In the genomic region with DNA sequence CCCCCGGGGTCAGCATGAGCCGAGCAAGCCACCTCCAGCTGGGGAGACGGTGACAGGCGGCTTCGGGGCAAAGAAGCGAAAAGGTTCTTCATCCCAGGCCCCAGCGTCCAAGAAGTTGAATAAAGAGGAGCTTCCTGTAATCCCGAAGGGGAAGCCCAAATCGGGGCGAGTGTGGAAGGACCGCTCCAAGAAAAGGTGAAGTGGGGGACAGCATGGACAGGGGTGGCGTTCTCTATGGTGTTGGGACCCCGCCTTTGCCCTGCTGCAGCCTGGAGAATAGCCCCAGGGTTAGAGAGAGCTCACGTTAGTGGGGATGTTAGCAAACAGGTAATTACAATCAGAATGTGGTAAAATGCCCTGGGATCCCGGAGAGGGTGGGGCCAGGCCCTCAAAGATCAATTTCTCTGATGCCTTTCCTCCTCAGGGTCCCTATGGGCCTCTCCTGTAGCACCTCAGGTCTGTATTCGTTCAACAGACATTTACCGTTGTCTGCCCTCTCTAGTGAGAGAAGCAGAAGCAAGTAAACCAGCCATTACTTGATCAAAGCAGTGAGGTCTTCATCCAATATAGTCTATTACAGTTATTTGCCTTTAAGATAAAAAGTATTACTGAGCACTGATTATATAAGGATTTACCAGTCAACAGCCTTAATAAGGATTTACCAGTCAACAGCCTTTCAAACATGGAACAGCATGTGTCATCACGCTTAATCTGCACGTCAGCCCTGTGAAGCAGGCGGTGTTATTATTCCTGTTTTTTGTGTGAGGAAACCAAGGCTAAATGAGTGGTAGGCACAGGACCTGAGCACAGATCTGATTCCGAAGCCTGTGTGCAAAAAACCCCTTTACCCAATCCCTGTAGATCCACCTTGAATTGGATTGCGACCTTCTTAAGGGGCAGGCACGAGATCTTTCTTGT, we compare ENCODE assay signal across 8 cellular contexts. TPM values are rescaled to one million over a fixed set of nuclear protein-coding genes. Genes with fewer than 3 reads are reported as not detected.
DNase-seq lines count a peak whose midpoint lies in the region; ATAC-seq, FAIRE-seq and TF ChIP-seq lines count a peak whose summit lies in the region.

No MANE protein-coding gene starts in this region.

- no peaks in the 10 kb centered on the region for H3K27me3 Mint-ChIP-seq in memory B cell

- no peaks in the 10 kb centered on the region for H3K27me3 ChIP-seq in HL-60 (ENCODE audit: insufficient read depth, poor library complexity, severe bottlenecking)
- H3K27me3 ChIP-seq in GM12878 (replicated peaks in 1 of 2; ENCODE audit: control insufficient read depth in 2 of 2, insufficient read depth in 2 of 2, low read length in 1 of 2): no peaks in the 10 kb centered on the region
- H3K27me3 ChIP-seq in vagina: no peaks in the 10 kb centered on the region

- CTCF ChIA-PET in GM12878 (lab: Yijun Ruan, JAX): interaction anchor here (0.6 to 2.0 kb wide), 9 partner anchors 12 to 493 kb away, joined by 3 to 13 read pairs (median 4); no protein-coding TSS in a partner anchor

- peaks cover 48% of the 10 kb centered on the region for H3K79me2 ChIP-seq in GM12878 (ENCODE audit: control insufficient read depth, insufficient read depth, low read length)

- peak overlapping the region; percentile 86 for H3K9ac ChIP-seq in GM12878 (ENCODE audit: control insufficient read depth, insufficient read depth, low read length)

- peak overlapping the region; percentile 93 for H3K4me3 Mint-ChIP-seq in memory B cell

- no peaks in the 10 kb centered on the region for H4K20me1 ChIP-seq in GM12878 (ENCODE audit: control insufficient read depth, insufficient read depth)

- no peaks in the 10 kb centered on the region for H3K9me3 Mint-ChIP-seq in memory B cell

- POLR2A ChIA-PET in GM12878 (lab: Charles Lee): interaction anchor here (0.5 to 1.1 kb wide), 2 partner anchors 62 to 404 kb away, joined by 4 read pairs; no protein-coding TSS in a partner anchor

- H3K27ac ChIP-seq in 22Rv1 (peak overlapping the region; percentile 50), HL-60 (replicated peaks) (peak overlapping the region; percentile 85), GM12878 (ENCODE audit: control insufficient read depth, insufficient read depth) (peak overlapping the region; percentile 72), vagina (peak overlapping the region; percentile 67)

- ATAC-seq in GM12878: peak; percentile 28
- no peak for ATAC-seq in memory B cell (ENCODE audit: low read depth)
- no peak for ATAC-seq in HG03521 (IDR thresholded peaks at IDR 0.05; ENCODE audit: unreplicated experiment)

- H3K36me3 Mint-ChIP-seq in memory B cell: peaks cover 9% of the 10 kb centered on the region

- SMC1A ChIA-PET in GM12878 (lab: Charles Lee; ENCODE audit: uncharacterized antibody, unreplicated experiment): interaction anchor here (1.0 to 2.0 kb wide), 6 partner anchors 12 to 102 kb away, joined by 3 to 6 read pairs (median 3); a partner anchor contains a TSS

- no peak for FAIRE-seq in GM12878 (lab: Jason Lieb, UNC)

- H2AFZ ChIP-seq in GM12878 (ENCODE audit: control insufficient read depth, low read depth, low read length): no peak overlapping the region

- TF ChIP-seq CTCF in 22Rv1 (IDR thresholded peaks at IDR 0.05): no peak
- no peak for TF ChIP-seq CTCF in HL-60 (IDR thresholded peaks at IDR 0.05; ENCODE audit: insufficient read depth, low read length)
- TF ChIP-seq CTCF in GM12878 (IDR thresholded peaks at IDR 0.05 in 2 of 3, conservative IDR thresholded peaks at IDR 0.05 in 1 of 3; ENCODE audit: control insufficient read depth in 2 of 3, extremely low read depth in 1 of 3, insufficient read depth in 1 of 3, low read depth in 3 of 3, low read length in 3 of 3): no peak
- TF ChIP-seq CTCF in vagina (IDR thresholded peaks at IDR 0.05): no peak

- TF ChIP-seq RAD21 in GM12878 (IDR thresholded peaks at IDR 0.05; ENCODE audit: insufficient read depth, low read depth, low read length): no peak

- intact Hi-C loops in GM12878 (cut with micrococcal nuclease; ENCODE audit: unreplicated experiment): loop anchor here (10.0 kb wide), 1 partner anchor 112 kb away; a partner anchor contains a TSS
- intact Hi-C loops in vagina (cut with DNase I): loop anchor here (5.0 kb wide), 1 partner anchor 64 kb away; a partner anchor contains a TSS

- TF ChIP-seq POLR2A in GM12878 (IDR thresholded peaks at IDR 0.05; ENCODE audit: low read depth, low read length): no peak
- no peak for TF ChIP-seq POLR2A in vagina (IDR thresholded peaks at IDR 0.05)

- no TSS peak for BruUV-seq in GM12878 (replicated peaks; lab: Mats Ljungman, UMichigan)

- WGBS in GM12878 (ENCODE audit: insufficient coverage, insufficient replicate concordance, low lambda C conversion rate, missing lambda C conversion rate): 13% methylated on average over 23 of the region's 23 CpGs

- peaks cover 39% of the 10 kb centered on the region for H3K4me1 Mint-ChIP-seq in memory B cell

- peak overlapping the region; percentile 87 for H3K27ac Mint-ChIP-seq in memory B cell

- H3K4me3 ChIP-seq in HL-60 (replicated peaks; ENCODE audit: insufficient read depth, low read length): peak overlapping the region; percentile 81
- H3K4me3 ChIP-seq in GM12878: peak overlapping the region; percentile 92
- H3K4me3 ChIP-seq in vagina: peak overlapping the region; percentile 75 to 86

- peak in 1 of 2 experiments; percentile 25 for DNase-seq in HL-60 (ENCODE audit: low read depth in 1 of 2, low spot score in 1 of 2)
- DNase-seq in GM12878 (ENCODE audit: low read depth, low spot score): no peak
- no peak for DNase-seq in memory B cell (ENCODE audit: low spot score in 2 of 2)
- no peak for DNase-seq in vagina (ENCODE audit: extremely low spot score in 2 of 2)
- DNase-seq in NK-92 (lab: John Stamatoyannopoulos, UW; ENCODE audit: unreplicated experiment): no peak
- no peak for DNase-seq in mesenteric fat pad (ENCODE audit: low spot score)

- H3K4me1 ChIP-seq in GM12878 (ENCODE audit: control insufficient read depth, insufficient read depth, low read length) (peaks cover 4% of the 10 kb centered on the region), vagina (peaks cover 38% of the 10 kb centered on the region)

- H3K36me3 ChIP-seq in GM12878 (ENCODE audit: control insufficient read depth in 2 of 2, insufficient read depth in 2 of 2, low read length in 1 of 2) (peaks cover under 1 to 4% of the 10 kb centered on the region in 2 experiments; a peak in 3 of 4 replicates), vagina (peaks cover 0 to 4% of the 10 kb centered on the region in 2 donors)

- in situ Hi-C loops in GM12878 (cut with MboI): no loop called here

- RAD21 ChIA-PET in GM12878 (lab: Charles Lee; ENCODE audit: unreplicated experiment): interaction anchor here (0.6 to 2.0 kb wide), 3 partner anchors 11 to 81 kb away, joined by 3 to 9 read pairs (median 4); no protein-coding TSS in a partner anchor

- no peaks in the 10 kb centered on the region for H3K9me3 ChIP-seq in GM12878 (replicated peaks; ENCODE audit: control insufficient read depth, insufficient read depth, low read length)
- H3K9me3 ChIP-seq in vagina: no peaks in the 10 kb centered on the region

- no peak for TF ChIP-seq EP300 in GM12878 (IDR thresholded peaks at IDR 0.05; ENCODE audit: borderline replicate concordance in 1 of 2, control insufficient read depth in 1 of 2, low read depth in 2 of 2, low read length in 2 of 2)

- H3K4me2 ChIP-seq in GM12878 (ENCODE audit: control insufficient read depth, insufficient read depth): peak overlapping the region; percentile 92

RNA-seq across cellular contexts. Expression of a gene that starts 1.0 kb away (rescaled TPM):
- 8.3 and 10.3 TPM in 2 replicates for total RNA-seq in GM12878 (2013; cell fraction: nucleolus; rRNA removed)
- total RNA-seq in GM12878 (2014; rRNA removed) (26.5 and 39.7 TPM in 2 replicates), GM12878 (2014; rRNA removed; fragmentation: Illumina TruSeq; extraction: Trizol) (6.6 and 7.2 TPM in 2 replicates), GM12878 (2021) (51.1 and 58.2 TPM in 2 replicates), vagina (26.3 TPM), mesenteric fat pad (40.4 TPM)
- 7.8 TPM for polyA plus RNA-seq in GM12878 (2011; ENCODE audit: low read depth)
- polyA plus RNA-seq in GM12878 (2011; rRNA removed) (7.7 and 22.3 TPM in 2 replicates), GM12878 (2014; fragmentation: Illumina TruSeq; extraction: Trizol) (24.7 and 37.7 TPM in 2 replicates), GM12878 (2014; fragmentation: Nextera tagmentation; extraction: Ambion mirVana) (1 to 10 TPM; 2.0 to 4.4 TPM), GM12878 (2014; rRNA removed) (44.4 and 49.6 TPM in 2 replicates), GM12878 (2016; fragmentation: Nextera tagmentation; extraction: Ambion mirVana) (10 to 100 TPM; 78.6 to 87.2 TPM)
- 14.2 and 15.3 TPM in 2 replicates for polyA plus RNA-seq in GM12878 (2011; cell fraction: cytosol; rRNA removed)
- polyA plus RNA-seq in GM12878 (2011; cell fraction: nucleus; rRNA removed): 302 and 461 TPM in 2 replicates
- polyA plus RNA-seq in GM12878 (2012): 15.2 and 27.8 TPM in 2 replicates
- 9.4 and 12.7 TPM in 2 replicates for polyA minus RNA-seq in GM12878 (2011; rRNA and poly(A)+ RNA removed)
- 4.0 and 5.6 TPM in 2 replicates for polyA minus RNA-seq in GM12878 (2011; cell fraction: cytosol; rRNA and poly(A)+ RNA removed)
- polyA minus RNA-seq in GM12878 (2011; cell fraction: nucleus; rRNA and poly(A)+ RNA removed): 23.7 and 51.4 TPM in 2 replicates

RNA-seq across cellular contexts. Expression of a gene that starts 12.8 kb away (rescaled TPM):
- total RNA-seq in GM12878 (2013; cell fraction: nucleolus; rRNA removed): 0.20 and 0.29 TPM in 2 replicates
- total RNA-seq in GM12878 (2014; rRNA removed) (not detected in 2 replicates), GM12878 (2014; rRNA removed; fragmentation: Illumina TruSeq; extraction: Trizol) (not detected in 2 replicates), GM12878 (2021) (0.13 TPM in 1 of 2 replicates, not detected in the other), vagina (0.25 TPM), mesenteric fat pad (0.19 TPM)
- not detected for polyA plus RNA-seq in GM12878 (2011; ENCODE audit: low read depth)
- polyA plus RNA-seq in GM12878 (2011; rRNA removed) (not detected in 2 replicates), GM12878 (2014; fragmentation: Illumina TruSeq; extraction: Trizol) (0.01 TPM in 1 of 2 replicates, not detected in the other), GM12878 (2014; fragmentation: Nextera tagmentation; extraction: Ambion mirVana) (not detected), GM12878 (2014; rRNA removed) (0.03 TPM in 1 of 2 replicates, not detected in the other), GM12878 (2016; fragmentation: Nextera tagmentation; extraction: Ambion mirVana) (under 1 TPM; 0.17 to 0.28 TPM)
- polyA plus RNA-seq in GM12878 (2011; cell fraction: cytosol; rRNA removed): 0.03 TPM in 1 of 2 replicates, not detected in the other
- polyA plus RNA-seq in GM12878 (2011; cell fraction: nucleus; rRNA removed): 0.12 and 0.13 TPM in 2 replicates
- 0.08 TPM in 1 of 2 replicates, not detected in the other for polyA plus RNA-seq in GM12878 (2012)
- polyA minus RNA-seq in GM12878 (2011; rRNA and poly(A)+ RNA removed): not detected in 2 replicates
- polyA minus RNA-seq in GM12878 (2011; cell fraction: cytosol; rRNA and poly(A)+ RNA removed): not detected in 2 replicates
- not detected in 2 replicates for polyA minus RNA-seq in GM12878 (2011; cell fraction: nucleus; rRNA and poly(A)+ RNA removed)

RNA-seq across cellular contexts. Expression of a gene that starts 24.4 kb away (rescaled TPM):
- total RNA-seq in GM12878 (2013; cell fraction: nucleolus; rRNA removed): not detected in 2 replicates
- total RNA-seq in GM12878 (2014; rRNA removed): not detected in 2 replicates
- not detected in 2 replicates for total RNA-seq in GM12878 (2014; rRNA removed; fragmentation: Illumina TruSeq; extraction: Trizol)
- not detected in 2 replicates for total RNA-seq in GM12878 (2021)
- polyA plus RNA-seq in GM12878 (2011; ENCODE audit: low read depth): not detected
- not detected in 2 replicates for polyA plus RNA-seq in GM12878 (2011; rRNA removed)
- not detected in 2 replicates for polyA plus RNA-seq in GM12878 (2011; cell fraction: cytosol; rRNA removed)
- not detected in 2 replicates for polyA plus RNA-seq in GM12878 (2011; cell fraction: nucleus; rRNA removed)
- not detected in 2 replicates for polyA plus RNA-seq in GM12878 (2012)
- not detected in 2 replicates for polyA plus RNA-seq in GM12878 (2014; fragmentation: Illumina TruSeq; extraction: Trizol)
- polyA plus RNA-seq in GM12878 (2014; fragmentation: Nextera tagmentation; extraction: Ambion mirVana): not detected
- not detected in 2 replicates for polyA plus RNA-seq in GM12878 (2014; rRNA removed)
- not detected for polyA plus RNA-seq in GM12878 (2016; fragmentation: Nextera tagmentation; extraction: Ambion mirVana)
- polyA minus RNA-seq in GM12878 (2011; rRNA and poly(A)+ RNA removed): not detected in 2 replicates
- polyA minus RNA-seq in GM12878 (2011; cell fraction: cytosol; rRNA and poly(A)+ RNA removed): not detected in 2 replicates
- not detected in 2 replicates for polyA minus RNA-seq in GM12878 (2011; cell fraction: nucleus; rRNA and poly(A)+ RNA removed)
- not detected for total RNA-seq in vagina
- 1.4 TPM for total RNA-seq in mesenteric fat pad

RNA-seq across cellular contexts. Expression of a gene that starts 57.8 kb away (rescaled TPM):
- not detected in 2 replicates for total RNA-seq in GM12878 (2013; cell fraction: nucleolus; rRNA removed)
- total RNA-seq in GM12878 (2014; rRNA removed): not detected in 2 replicates
- total RNA-seq in GM12878 (2014; rRNA removed; fragmentation: Illumina TruSeq; extraction: Trizol): not detected in 2 replicates
- total RNA-seq in GM12878 (2021): not detected in 2 replicates
- not detected for polyA plus RNA-seq in GM12878 (2011; ENCODE audit: low read depth)
- not detected in 2 replicates for polyA plus RNA-seq in GM12878 (2011; rRNA removed)
- polyA plus RNA-seq in GM12878 (2011; cell fraction: cytosol; rRNA removed): not detected in 2 replicates
- polyA plus RNA-seq in GM12878 (2011; cell fraction: nucleus; rRNA removed): not detected in 2 replicates
- not detected in 2 replicates for polyA plus RNA-seq in GM12878 (2012)
- not detected in 2 replicates for polyA plus RNA-seq in GM12878 (2014; fragmentation: Illumina TruSeq; extraction: Trizol)
- polyA plus RNA-seq in GM12878 (2014; fragmentation: Nextera tagmentation; extraction: Ambion mirVana): not detected
- not detected in 2 replicates for polyA plus RNA-seq in GM12878 (2014; rRNA removed)
- not detected for polyA plus RNA-seq in GM12878 (2016; fragmentation: Nextera tagmentation; extraction: Ambion mirVana)
- polyA minus RNA-seq in GM12878 (2011; rRNA and poly(A)+ RNA removed): not detected in 2 replicates
- polyA minus RNA-seq in GM12878 (2011; cell fraction: cytosol; rRNA and poly(A)+ RNA removed): not detected in 2 replicates
- not detected in 2 replicates for polyA minus RNA-seq in GM12878 (2011; cell fraction: nucleus; rRNA and poly(A)+ RNA removed)
- total RNA-seq in vagina: not detected
- not detected for total RNA-seq in mesenteric fat pad
